ENCODE assay signal across 11 cellular contexts in the genomic region with DNA sequence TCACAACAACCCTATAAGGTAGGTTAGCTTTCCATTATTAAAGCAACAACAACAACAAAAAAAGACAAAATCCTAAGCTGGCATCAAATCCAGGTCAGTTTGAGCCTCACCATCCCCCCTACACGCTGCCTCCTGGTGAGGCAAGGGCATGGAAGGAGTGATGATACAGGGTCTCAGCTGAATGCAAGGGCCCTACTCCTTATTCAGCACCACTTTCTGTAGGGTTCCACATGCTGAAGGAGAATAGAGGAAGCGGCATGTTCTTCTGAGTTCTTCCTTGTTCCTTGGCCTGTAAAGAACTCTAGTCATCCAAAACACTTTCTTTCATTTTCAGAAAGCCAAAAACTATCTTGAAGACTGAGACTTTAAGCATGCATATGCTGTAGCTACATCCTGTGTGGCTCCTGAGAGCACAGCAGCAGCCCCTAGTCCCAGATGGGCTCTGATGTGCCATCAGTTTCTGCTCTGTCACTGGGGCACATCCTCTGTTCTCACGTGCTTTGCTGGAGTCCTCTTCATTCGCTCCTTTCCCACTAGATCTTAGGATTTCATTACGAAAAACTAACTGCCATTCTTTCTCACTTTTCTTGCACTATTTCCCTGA. TPM values are rescaled to one million over a fixed set of nuclear protein-coding genes. Genes with fewer than 3 reads are reported as not detected.
DNase-seq lines count a peak whose midpoint lies in the region; ATAC-seq and TF ChIP-seq lines count a peak whose summit lies in the region.
"Had no signal": no experiment of that assay in that cellular context is flagged by ENCODE, and none has a peak within 500 bp of the region (broad histone marks: within the 10 kb centered on the region; RNA-seq: fewer than 3 reads in every experiment).

No MANE protein-coding gene starts in this region.

- peak; percentile 36 for ATAC-seq in GM18520 (IDR thresholded peaks at IDR 0.05; ENCODE audit: unreplicated experiment)
- ATAC-seq in GM21381 (IDR thresholded peaks at IDR 0.05; ENCODE audit: unreplicated experiment), result peak; percentile 79
- peak; percentile 59 for ATAC-seq in HG03103 (IDR thresholded peaks at IDR 0.05; ENCODE audit: low read depth, unreplicated experiment)

- H3K27me3 Mint-ChIP-seq in activated T-helper 2 cell treated with anti-CD3 and anti-CD28 coated beads, Interferon-gamma antibody, Interleukin-2, Interleukin-4, amounts not matched to agents 10 μg/mL and 5 μg/mL and 100 μg/mL, durations not matched to agents 14 hours and 24 hours and 36 hours (ENCODE audit: low read depth), result peaks cover 10% of the 10 kb centered on the region

- H3K36me3 Mint-ChIP-seq in activated T-helper 2 cell treated with anti-CD3 and anti-CD28 coated beads, Interferon-gamma antibody, Interleukin-2, Interleukin-4, amounts not matched to agents 10 μg/mL and 5 μg/mL and 100 μg/mL, durations not matched to agents 14 hours and 24 hours and 36 hours (ENCODE audit: low read depth), result peaks cover 6% of the 10 kb centered on the region

- H3K4me1 Mint-ChIP-seq in activated T-helper 2 cell treated with anti-CD3 and anti-CD28 coated beads, Interferon-gamma antibody, Interleukin-2, Interleukin-4, amounts not matched to agents 10 μg/mL and 5 μg/mL and 100 μg/mL, durations not matched to agents 14 hours and 24 hours and 36 hours (ENCODE audit: low read depth), result peaks cover 50% of the 10 kb centered on the region

- POLR2A ChIA-PET in GM10248 (lab: Yijun Ruan, JAX), result no interaction called here

- H3K27ac Mint-ChIP-seq in activated T-helper 2 cell treated with anti-CD3 and anti-CD28 coated beads, Interferon-gamma antibody, Interleukin-2, Interleukin-4, amounts not matched to agents 10 μg/mL and 5 μg/mL and 100 μg/mL, durations not matched to agents 14 hours and 24 hours and 36 hours, result peak overlapping the region; percentile 28

- DNase-seq in activated T-helper 2 cell treated with anti-CD3 and anti-CD28 coated beads, Interferon-gamma antibody, Interleukin-2, Interleukin-4, amounts not matched to agents 10 μg/mL and 5 μg/mL and 100 μg/mL, durations not matched to agents 14 hours and 24 hours and 36 hours (ENCODE audit: low spot score), result no peak
- DNase-seq in NCI-H774 (lab: John Stamatoyannopoulos, UW), result no peak
- DNase-seq in globus pallidus (ENCODE audit: low spot score), result no peak
- DNase-seq in T-helper 9 cell, result no peak
- no peak for DNase-seq in GM10248 (ENCODE audit: extremely low spot score)
- DNase-seq: Karpas-422, NCI-H510A treated with DMSO at 0.1 percent for 48 hours had no signal

- intact Hi-C loops in activated T-helper 2 cell treated with anti-CD3 and anti-CD28 coated beads, Interferon-gamma antibody, Interleukin-2, Interleukin-4, amounts not matched to agents 10 μg/mL and 5 μg/mL and 100 μg/mL, durations not matched to agents 14 hours and 24 hours and 36 hours (cut with micrococcal nuclease), result no loop called here

- no peak overlapping the region for H3K4me3 Mint-ChIP-seq in activated T-helper 2 cell treated with anti-CD3 and anti-CD28 coated beads, Interferon-gamma antibody, Interleukin-2, Interleukin-4, amounts not matched to agents 10 μg/mL and 5 μg/mL and 100 μg/mL, durations not matched to agents 14 hours and 24 hours and 36 hours (ENCODE audit: low read depth)

- TF ChIP-seq CTCF in GM10248 (IDR thresholded peaks at IDR 0.05; ENCODE audit: control extremely low read depth, extremely low read depth, low read depth, missing control alignments), result no peak

- CTCF ChIA-PET in GM10248 (lab: Yijun Ruan, JAX), result interaction anchor here (0.9 to 3.8 kb wide), 5 partner anchors 8 to 90 kb away, joined by 3 to 13 read pairs (median 4); no protein-coding TSS in a partner anchor

- no peaks in the 10 kb centered on the region for H3K9me3 Mint-ChIP-seq in activated T-helper 2 cell treated with anti-CD3 and anti-CD28 coated beads, Interferon-gamma antibody, Interleukin-2, Interleukin-4, amounts not matched to agents 10 μg/mL and 5 μg/mL and 100 μg/mL, durations not matched to agents 14 hours and 24 hours and 36 hours

RNA-seq across cellular contexts. Expression of gene ILDR2, which starts 6.2 kb away (rescaled TPM):
- 18.5 and 22.8 TPM in 2 replicates for total RNA-seq in activated T-helper 2 cell treated with anti-CD3 and anti-CD28 coated beads, Interferon-gamma antibody, Interleukin-2, Interleukin-4, amounts not matched to agents 10 μg/mL and 5 μg/mL and 100 μg/mL, durations not matched to agents 14 hours and 24 hours and 36 hours

RNA-seq across cellular contexts. Expression of gene MAEL, which starts 19.9 kb away (rescaled TPM):
- total RNA-seq in activated T-helper 2 cell treated with anti-CD3 and anti-CD28 coated beads, Interferon-gamma antibody, Interleukin-2, Interleukin-4, amounts not matched to agents 10 μg/mL and 5 μg/mL and 100 μg/mL, durations not matched to agents 14 hours and 24 hours and 36 hours, result not detected in 2 replicates
- total RNA-seq: H1 had no signal
